Comparison of ENCODE assay signal across 17 cellular contexts in genomic region chr1:38444311-38444710, GRCh38.
DNase-seq lines count a peak whose midpoint lies in the region; ATAC-seq and TF ChIP-seq lines count a peak whose summit lies in the region.
"Had no signal": no experiment of that assay in that cellular context is flagged by ENCODE, and none has a peak within 500 bp of the region (broad histone marks: within the 10 kb centered on the region; RNA-seq: fewer than 3 reads in every experiment).

No MANE protein-coding gene starts in this region.

- no peak for TF ChIP-seq CTCF in HFF-Myc (IDR thresholded peaks at IDR 0.05; ENCODE audit: low read depth, low read length, missing control alignments)
- TF ChIP-seq CTCF in fibroblast of pulmonary artery (IDR thresholded peaks at IDR 0.05; ENCODE audit: low read length, missing control alignments) = no peak

- ATAC-seq in SK-N-SH treated with all-trans-retinoic acid at 6 μM for 48 hours = peak; percentile 78

- DNase-seq in HFF-Myc (ENCODE audit: extremely low read depth, low read depth) (peak; percentile 10), fibroblast of pulmonary artery (ENCODE audit: low read depth) (peak; percentile 10), stromal cell of bone marrow (ENCODE audit: low read depth) (peak; percentile 22), NCI-H446 treated with DMSO at 0.1 percent for 48 hours (lab: John Stamatoyannopoulos, UW) (no peak), posterior vena cava (ENCODE audit: low spot score) (no peak), NCI-H748 treated with DMSO at 0.1 percent for 48 hours (lab: John Stamatoyannopoulos, UW) (no peak)
- DNase-seq: activated naive CD8-positive, alpha-beta T cell treated with anti-CD3 and anti-CD28 coated beads, Interleukin-2, amount 10 ng/mL, durations not matched to agents 7 days and 5 days; activated T-cell treated with anti-CD3 and anti-CD28 coated beads, Interleukin-2, amount 50 U/mL, for 48 hours; CD4-positive, alpha-beta T cell; GOT3; immature natural killer cell; mesendoderm; NCI-H1048; nucleus accumbens; SIG-M5; thyroid gland had no signal

- intact Hi-C loops in posterior vena cava (cut with DNase I) = no loop called here

- no peak overlapping the region for H3K4me3 ChIP-seq in HFF-Myc (replicated peaks; ENCODE audit: low read depth, low read length)
- H3K4me3 ChIP-seq in fibroblast of pulmonary artery (replicated peaks; ENCODE audit: low read depth, low read length) = no peak overlapping the region
- H3K4me3 ChIP-seq: thyroid gland had no signal

TF ChIP-seq in SK-N-SH treated with all-trans-retinoic acid at 6 μM for 48 hours, 23 proteins besides CTCF, POLR2A, EP300 and RAD21:
- TF ChIP-seq ZNF70 (CRISPR knock-in tag; IDR thresholded peaks at IDR 0.05) (no peak), ESRRG (CRISPR knock-in tag; IDR thresholded peaks at IDR 0.05) (no peak), ZNF565 (CRISPR knock-in tag; conservative IDR thresholded peaks at IDR 0.05; ENCODE audit: low read depth) (no peak), ISL1 (CRISPR knock-in tag; IDR thresholded peaks at IDR 0.05) (no peak), PPARA (CRISPR knock-in tag; IDR thresholded peaks at IDR 0.05; ENCODE audit: borderline replicate concordance) (no peak), ZFP3 (CRISPR knock-in tag; IDR thresholded peaks at IDR 0.05) (no peak), ZNF8 (CRISPR knock-in tag; IDR thresholded peaks at IDR 0.05) (no peak), BACH2 (CRISPR knock-in tag; IDR thresholded peaks at IDR 0.05; ENCODE audit: borderline replicate concordance) (no peak), RARB (CRISPR knock-in tag; IDR thresholded peaks at IDR 0.05) (no peak), CSDC2 (CRISPR knock-in tag; IDR thresholded peaks at IDR 0.05) (no peak), TSHZ2 (CRISPR knock-in tag; IDR thresholded peaks at IDR 0.05) (no peak), TCF4 (CRISPR knock-in tag; IDR thresholded peaks at IDR 0.05; ENCODE audit: borderline replicate concordance) (no peak), POU6F1 (CRISPR knock-in tag; IDR thresholded peaks at IDR 0.05; ENCODE audit: borderline replicate concordance, low read depth) (no peak), ARNTL (CRISPR knock-in tag; IDR thresholded peaks at IDR 0.05; ENCODE audit: borderline replicate concordance, low read depth) (no peak), ZC3H10 (CRISPR knock-in tag; IDR thresholded peaks at IDR 0.05) (no peak), CREB5 (CRISPR knock-in tag; IDR thresholded peaks at IDR 0.05; ENCODE audit: low read depth) (no peak), SNAI2 (CRISPR knock-in tag; IDR thresholded peaks at IDR 0.05) (no peak), GLIS3 (CRISPR knock-in tag; IDR thresholded peaks at IDR 0.05) (no peak), ZFP30 (CRISPR knock-in tag; IDR thresholded peaks at IDR 0.05) (no peak), CSRNP3 (CRISPR knock-in tag; IDR thresholded peaks at IDR 0.05) (no peak)

Comparison
In these comparisons a context has a peak if more than half of its experiments do, and no peak if none do; other contexts are left out.
1. DNase-seq: peak in HFF-Myc (single experiment), fibroblast of pulmonary artery (single experiment) and stromal cell of bone marrow (single experiment); none in NCI-H446 treated with DMSO at 0.1 percent for 48 hours (single experiment), posterior vena cava (single experiment) and NCI-H748 treated with DMSO at 0.1 percent for 48 hours (single experiment).